Comparison of ENCODE assay signal across 1 cellular context in genomic region chr1:101257500-101258325, GRCh38.
TF ChIP-seq lines count a peak whose summit lies in the region.

No MANE protein-coding gene starts in this region.

TF ChIP-seq in K562, 482 proteins besides CTCF, POLR2A, EP300 and RAD21 (continued from another document and continues in another):
- TF ChIP-seq LCOR (CRISPR knock-in tag; IDR thresholded peaks at IDR 0.05) (no peak), ZSCAN32 (CRISPR knock-in tag; IDR thresholded peaks at IDR 0.05) (no peak), L3MBTL2 (IDR thresholded peaks at IDR 0.05) (peak; percentile 38), STAT6 (CRISPR knock-in tag; IDR thresholded peaks at IDR 0.05) (no peak), KDM5B (IDR thresholded peaks at IDR 0.05; ENCODE audit: insufficient replicate concordance, low read depth, low read length) (peak; percentile 47), ZNF324 (CRISPR knock-in tag; IDR thresholded peaks at IDR 0.05) (no peak), ZNF274 (IDR thresholded peaks at IDR 0.05; ENCODE audit: borderline replicate concordance, low read depth, low read length) (no peak), FOSL1 (tag; conservative IDR thresholded peaks at IDR 0.05) (no peak), ZNF449 (CRISPR knock-in tag; IDR thresholded peaks at IDR 0.05) (no peak), GTF2B (IDR thresholded peaks at IDR 0.05; ENCODE audit: extremely low read depth, insufficient read length) (no peak), PHF8 (IDR thresholded peaks at IDR 0.05; ENCODE audit: borderline replicate concordance, low read length) (no peak), HINFP (tag; conservative IDR thresholded peaks at IDR 0.05; ENCODE audit: low read depth) (no peak), ZBTB17 (CRISPR knock-in tag; IDR thresholded peaks at IDR 0.05) (0 out of 2 replicates have a peak, but pooled peaks have one; percentile 17), HSF4 (CRISPR knock-in tag; IDR thresholded peaks at IDR 0.05; ENCODE audit: borderline replicate concordance) (no peak), MTA3 (IDR thresholded peaks at IDR 0.05; ENCODE audit: borderline replicate concordance) (no peak), ATF6 (CRISPR knock-in tag; IDR thresholded peaks at IDR 0.05) (no peak; the same call in 1 of the 2 replicates), POLR2AphosphoS2 (IDR thresholded peaks at IDR 0.05; ENCODE audit: low read length) (no peak), ZNF76 (CRISPR knock-in tag; IDR thresholded peaks at IDR 0.05; ENCODE audit: borderline replicate concordance) (no peak), CSDE1 (IDR thresholded peaks at IDR 0.05) (no peak), CREB3 (tag; conservative IDR thresholded peaks at IDR 0.05; ENCODE audit: low read depth) (peak; percentile 53; the same call in 1 of the 2 replicates), THRB (CRISPR knock-in tag; conservative IDR thresholded peaks at IDR 0.05) (no peak)
- TF ChIP-seq, protein P1, sequence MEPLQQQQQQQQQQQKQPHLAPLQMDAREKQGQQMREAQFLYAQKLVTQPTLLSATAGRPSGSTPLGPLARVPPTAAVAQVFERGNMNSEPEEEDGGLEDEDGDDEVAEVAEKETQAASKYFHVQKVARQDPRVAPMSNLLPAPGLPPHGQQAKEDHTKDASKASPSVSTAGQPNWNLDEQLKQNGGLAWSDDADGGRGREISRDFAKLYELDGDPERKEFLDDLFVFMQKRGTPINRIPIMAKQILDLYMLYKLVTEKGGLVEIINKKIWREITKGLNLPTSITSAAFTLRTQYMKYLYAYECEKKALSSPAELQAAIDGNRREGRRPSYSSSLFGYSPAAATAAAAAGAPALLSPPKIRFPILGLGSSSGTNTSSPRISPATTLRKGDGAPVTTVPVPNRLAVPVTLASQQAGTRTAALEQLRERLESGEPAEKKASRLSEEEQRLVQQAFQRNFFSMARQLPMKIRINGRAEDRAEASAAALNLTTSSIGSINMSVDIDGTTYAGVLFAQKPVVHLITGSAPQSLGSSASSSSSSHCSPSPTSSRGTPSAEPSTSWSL (CRISPR knock-in tag; IDR thresholded peaks at IDR 0.05; ENCODE audit: borderline replicate concordance), result no peak
- TF ChIP-seq, protein P2, sequence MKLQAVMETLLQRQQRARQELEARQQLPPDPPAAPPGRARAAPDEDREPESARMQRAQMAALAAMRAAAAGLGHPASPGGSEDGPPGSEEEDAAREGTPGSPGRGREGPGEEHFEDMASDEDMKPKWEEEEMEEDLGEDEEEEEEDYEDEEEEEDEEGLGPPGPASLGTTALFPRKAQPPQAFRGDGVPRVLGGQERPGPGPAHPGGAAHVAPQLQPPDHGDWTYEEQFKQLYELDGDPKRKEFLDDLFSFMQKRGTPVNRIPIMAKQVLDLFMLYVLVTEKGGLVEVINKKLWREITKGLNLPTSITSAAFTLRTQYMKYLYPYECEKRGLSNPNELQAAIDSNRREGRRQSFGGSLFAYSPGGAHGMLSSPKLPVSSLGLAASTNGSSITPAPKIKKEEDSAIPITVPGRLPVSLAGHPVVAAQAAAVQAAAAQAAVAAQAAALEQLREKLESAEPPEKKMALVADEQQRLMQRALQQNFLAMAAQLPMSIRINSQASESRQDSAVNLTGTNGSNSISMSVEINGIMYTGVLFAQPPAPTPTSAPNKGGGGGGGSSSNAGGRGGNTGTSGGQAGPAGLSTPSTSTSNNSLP (IDR thresholded peaks at IDR 0.05; ENCODE audit: borderline replicate concordance, low read depth, low read length), result no peak
- TF ChIP-seq, protein P3, sequence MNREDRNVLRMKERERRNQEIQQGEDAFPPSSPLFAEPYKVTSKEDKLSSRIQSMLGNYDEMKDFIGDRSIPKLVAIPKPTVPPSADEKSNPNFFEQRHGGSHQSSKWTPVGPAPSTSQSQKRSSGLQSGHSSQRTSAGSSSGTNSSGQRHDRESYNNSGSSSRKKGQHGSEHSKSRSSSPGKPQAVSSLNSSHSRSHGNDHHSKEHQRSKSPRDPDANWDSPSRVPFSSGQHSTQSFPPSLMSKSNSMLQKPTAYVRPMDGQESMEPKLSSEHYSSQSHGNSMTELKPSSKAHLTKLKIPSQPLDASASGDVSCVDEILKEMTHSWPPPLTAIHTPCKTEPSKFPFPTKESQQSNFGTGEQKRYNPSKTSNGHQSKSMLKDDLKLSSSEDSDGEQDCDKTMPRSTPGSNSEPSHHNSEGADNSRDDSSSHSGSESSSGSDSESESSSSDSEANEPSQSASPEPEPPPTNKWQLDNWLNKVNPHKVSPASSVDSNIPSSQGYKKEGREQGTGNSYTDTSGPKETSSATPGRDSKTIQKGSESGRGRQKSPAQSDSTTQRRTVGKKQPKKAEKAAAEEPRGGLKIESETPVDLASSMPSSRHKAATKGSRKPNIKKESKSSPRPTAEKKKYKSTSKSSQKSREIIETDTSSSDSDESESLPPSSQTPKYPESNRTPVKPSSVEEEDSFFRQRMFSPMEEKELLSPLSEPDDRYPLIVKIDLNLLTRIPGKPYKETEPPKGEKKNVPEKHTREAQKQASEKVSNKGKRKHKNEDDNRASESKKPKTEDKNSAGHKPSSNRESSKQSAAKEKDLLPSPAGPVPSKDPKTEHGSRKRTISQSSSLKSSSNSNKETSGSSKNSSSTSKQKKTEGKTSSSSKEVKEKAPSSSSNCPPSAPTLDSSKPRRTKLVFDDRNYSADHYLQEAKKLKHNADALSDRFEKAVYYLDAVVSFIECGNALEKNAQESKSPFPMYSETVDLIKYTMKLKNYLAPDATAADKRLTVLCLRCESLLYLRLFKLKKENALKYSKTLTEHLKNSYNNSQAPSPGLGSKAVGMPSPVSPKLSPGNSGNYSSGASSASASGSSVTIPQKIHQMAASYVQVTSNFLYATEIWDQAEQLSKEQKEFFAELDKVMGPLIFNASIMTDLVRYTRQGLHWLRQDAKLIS (CRISPR knock-in tag; IDR thresholded peaks at IDR 0.05), result no peak
- TF ChIP-seq, protein P4, sequence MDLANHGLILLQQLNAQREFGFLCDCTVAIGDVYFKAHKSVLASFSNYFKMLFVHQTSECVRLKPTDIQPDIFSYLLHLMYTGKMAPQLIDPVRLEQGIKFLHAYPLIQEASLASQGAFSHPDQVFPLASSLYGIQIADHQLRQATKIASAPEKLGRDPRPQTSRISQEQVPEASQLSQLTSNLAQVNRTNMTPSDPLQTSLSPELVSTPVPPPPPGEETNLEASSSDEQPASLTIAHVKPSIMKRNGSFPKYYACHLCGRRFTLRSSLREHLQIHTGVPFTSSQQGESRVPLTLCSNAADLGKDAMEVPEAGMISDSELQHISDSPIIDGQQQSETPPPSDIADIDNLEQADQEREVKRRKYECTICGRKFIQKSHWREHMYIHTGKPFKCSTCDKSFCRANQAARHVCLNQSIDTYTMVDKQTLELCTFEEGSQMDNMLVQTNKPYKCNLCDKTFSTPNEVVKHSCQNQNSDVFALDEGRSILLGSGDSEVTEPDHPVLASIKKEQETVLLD (IDR thresholded peaks at IDR 0.05), result no peak; the same call in 1 of the 2 replicates
- TF ChIP-seq, protein P5, sequence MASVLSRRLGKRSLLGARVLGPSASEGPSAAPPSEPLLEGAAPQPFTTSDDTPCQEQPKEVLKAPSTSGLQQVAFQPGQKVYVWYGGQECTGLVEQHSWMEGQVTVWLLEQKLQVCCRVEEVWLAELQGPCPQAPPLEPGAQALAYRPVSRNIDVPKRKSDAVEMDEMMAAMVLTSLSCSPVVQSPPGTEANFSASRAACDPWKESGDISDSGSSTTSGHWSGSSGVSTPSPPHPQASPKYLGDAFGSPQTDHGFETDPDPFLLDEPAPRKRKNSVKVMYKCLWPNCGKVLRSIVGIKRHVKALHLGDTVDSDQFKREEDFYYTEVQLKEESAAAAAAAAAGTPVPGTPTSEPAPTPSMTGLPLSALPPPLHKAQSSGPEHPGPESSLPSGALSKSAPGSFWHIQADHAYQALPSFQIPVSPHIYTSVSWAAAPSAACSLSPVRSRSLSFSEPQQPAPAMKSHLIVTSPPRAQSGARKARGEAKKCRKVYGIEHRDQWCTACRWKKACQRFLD (CRISPR knock-in tag; IDR thresholded peaks at IDR 0.05), result peak; percentile 81; the same call in 1 of the 2 replicates
- TF ChIP-seq, protein P6, sequence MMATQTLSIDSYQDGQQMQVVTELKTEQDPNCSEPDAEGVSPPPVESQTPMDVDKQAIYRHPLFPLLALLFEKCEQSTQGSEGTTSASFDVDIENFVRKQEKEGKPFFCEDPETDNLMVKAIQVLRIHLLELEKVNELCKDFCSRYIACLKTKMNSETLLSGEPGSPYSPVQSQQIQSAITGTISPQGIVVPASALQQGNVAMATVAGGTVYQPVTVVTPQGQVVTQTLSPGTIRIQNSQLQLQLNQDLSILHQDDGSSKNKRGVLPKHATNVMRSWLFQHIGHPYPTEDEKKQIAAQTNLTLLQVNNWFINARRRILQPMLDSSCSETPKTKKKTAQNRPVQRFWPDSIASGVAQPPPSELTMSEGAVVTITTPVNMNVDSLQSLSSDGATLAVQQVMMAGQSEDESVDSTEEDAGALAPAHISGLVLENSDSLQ (IDR thresholded peaks at IDR 0.05), result no peak
